ENCODE assay signal across 1 cellular context in genomic region chr17:9115446-9116265, GRCh38.
TF ChIP-seq lines count a peak whose summit lies in the region.

No MANE protein-coding gene starts in this region.

TF ChIP-seq in H1, 55 proteins besides CTCF, POLR2A, EP300 and RAD21 (continued from another document):
- TF ChIP-seq SIN3A (conservative IDR thresholded peaks at IDR 0.05 in 1 of 2, IDR thresholded peaks at IDR 0.05 in 1 of 2; ENCODE audit: low read depth in 1 of 2, low read length in 2 of 2) = 0 out of 4 replicates have a peak, but pooled peaks of 1 of the 2 experiments have one; percentile 16
- TF ChIP-seq TBP (IDR thresholded peaks at IDR 0.05; ENCODE audit: low read depth, low read length) = 0 out of 2 replicates have a peak, but pooled peaks have one; percentile 36
- peak; percentile 90 for TF ChIP-seq JUND (IDR thresholded peaks at IDR 0.05; ENCODE audit: low read length)
- TF ChIP-seq PHF8 (conservative IDR thresholded peaks at IDR 0.05; ENCODE audit: low read depth, low read length) = 0 out of 2 replicates have a peak, but pooled peaks have one; percentile 23
- TF ChIP-seq BACH1 (IDR thresholded peaks at IDR 0.05; ENCODE audit: low read length) = peak; percentile 47; the same call in 1 of the 2 replicates
- 0 out of 2 replicates have a peak, but pooled peaks have one; percentile 18 for TF ChIP-seq MAX (IDR thresholded peaks at IDR 0.05)
- 0 out of 2 replicates have a peak, but pooled peaks have one; percentile 46 for TF ChIP-seq JUN (IDR thresholded peaks at IDR 0.05; ENCODE audit: low read depth, low read length)
- 0 out of 2 replicates have a peak, but pooled peaks have one; percentile 39 for TF ChIP-seq TAF1 (IDR thresholded peaks at IDR 0.05; ENCODE audit: low read depth, low read length)
- peak; percentile 36 for TF ChIP-seq ASH2L (IDR thresholded peaks at IDR 0.05; ENCODE audit: low read length)
TF ChIP-seq in H1: peak in this region for 10.
